16 cellular contexts compared by ENCODE assay signal in the genomic region with DNA sequence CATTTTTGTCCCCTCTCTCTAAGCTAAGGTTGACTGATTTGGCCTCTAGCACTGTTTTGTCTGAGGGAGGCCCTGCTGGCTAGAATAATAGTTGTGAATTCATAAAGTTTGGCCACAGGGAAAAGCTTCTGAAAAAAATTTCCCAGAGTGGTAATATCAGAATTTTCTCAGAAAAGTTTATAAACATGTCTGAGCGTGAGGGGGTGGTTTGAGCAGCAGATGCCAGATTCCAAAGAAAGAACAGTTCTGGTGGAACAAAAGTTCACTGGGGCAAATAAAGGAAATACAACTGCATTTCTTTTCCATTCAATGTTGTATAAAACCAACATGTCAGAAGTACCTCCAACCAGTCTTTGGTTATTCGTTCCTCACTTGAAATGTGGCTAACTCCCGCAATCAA.
"Had no signal": no experiment of that assay in that cellular context is flagged by ENCODE, and none has a peak within 500 bp of the region (broad histone marks: within the 10 kb centered on the region; RNA-seq: fewer than 3 reads in every experiment).

No MANE protein-coding gene starts in this region.

- H3K9me3 Mint-ChIP-seq: activated T-helper 1 cell treated with anti-CD3 and anti-CD28 coated beads, Interleukin-12 subunit alpha, Interleukin-12 subunit beta, Interleukin-2, Interleukin-4 antibody, amounts not matched to agents 30 ng/mL and 10 ng/mL and 1 ng/mL, durations not matched to agents 14 hours and 24 hours and 36 hours; naive thymus-derived CD4-positive, alpha-beta T cell; stimulated activated naive CD8-positive, alpha-beta T cell treated with anti-CD3 and anti-CD28 coated beads, Interleukin-15, amount 100 ng/mL, for 72 hours had no signal

- H3K79me2 ChIP-seq: hepatocyte had no signal

- H3K4me1 Mint-ChIP-seq: activated CD4-positive, alpha-beta T cell treated with anti-CD3 and anti-CD28 coated beads for 36 hours; stimulated activated naive CD8-positive, alpha-beta T cell treated with anti-CD3 and anti-CD28 coated beads, Interleukin-15, amount 100 ng/mL, for 72 hours had no signal

- FAIRE-seq: colon, endothelial cell of umbilical vein had no signal

- H3K4me2 ChIP-seq: hepatocyte, SK-N-SH had no signal

- H3K27me3 Mint-ChIP-seq: naive thymus-derived CD4-positive, alpha-beta T cell; progenitor cell of endocrine pancreas had no signal

- H3K36me3 Mint-ChIP-seq: brain; naive thymus-derived CD4-positive, alpha-beta T cell had no signal

- H3K27ac Mint-ChIP-seq: activated CD4-positive, alpha-beta T cell treated with anti-CD3 and anti-CD28 coated beads for 36 hours; activated CD8-positive, alpha-beta T cell treated with anti-CD3 and anti-CD28 coated beads, Interleukin-2, amount 10 ng/mL, durations not matched to agents 7 days and 5 days; activated T-helper 1 cell treated with anti-CD3 and anti-CD28 coated beads, Interleukin-12 subunit alpha, Interleukin-12 subunit beta, Interleukin-2, Interleukin-4 antibody, amounts not matched to agents 30 ng/mL and 10 ng/mL and 1 ng/mL, durations not matched to agents 14 hours and 24 hours and 36 hours; naive thymus-derived CD4-positive, alpha-beta T cell; progenitor cell of endocrine pancreas; stimulated activated naive CD8-positive, alpha-beta T cell treated with anti-CD3 and anti-CD28 coated beads, Interleukin-15, amount 100 ng/mL, for 72 hours had no signal

- ATAC-seq: activated CD4-positive, alpha-beta T cell treated with anti-CD3 and anti-CD28 coated beads for 36 hours; activated CD8-positive, alpha-beta T cell treated with anti-CD3 and anti-CD28 coated beads, Interleukin-2, amount 10 ng/mL, durations not matched to agents 7 days and 5 days; naive thymus-derived CD4-positive, alpha-beta T cell; stimulated activated naive CD8-positive, alpha-beta T cell treated with anti-CD3 and anti-CD28 coated beads, Interleukin-15, amount 100 ng/mL, for 72 hours had no signal

- H3K9me3 ChIP-seq: SK-N-SH had no signal

- DNase-seq: activated CD4-positive, alpha-beta T cell treated with anti-CD3 and anti-CD28 coated beads for 36 hours; activated CD8-positive, alpha-beta T cell treated with anti-CD3 and anti-CD28 coated beads, Interleukin-2, amount 10 ng/mL, durations not matched to agents 7 days and 5 days; activated naive CD4-positive, alpha-beta T cell; naive thymus-derived CD4-positive, alpha-beta T cell; SK-N-SH; stimulated activated CD4-positive, alpha-beta T cell treated with anti-CD3 and anti-CD28 coated beads, Interleukin-4, amount 100 ng/mL, for 4 hours; stimulated activated naive CD8-positive, alpha-beta T cell treated with anti-CD3 and anti-CD28 coated beads, Interleukin-15, amount 100 ng/mL, for 72 hours; T-helper 1 cell; WERI-Rb-1 had no signal

- H3K4me3 Mint-ChIP-seq: activated CD4-positive, alpha-beta T cell treated with anti-CD3 and anti-CD28 coated beads for 36 hours; activated CD8-positive, alpha-beta T cell treated with anti-CD3 and anti-CD28 coated beads, Interleukin-2, amount 10 ng/mL, durations not matched to agents 7 days and 5 days; activated T-helper 1 cell treated with anti-CD3 and anti-CD28 coated beads, Interleukin-12 subunit alpha, Interleukin-12 subunit beta, Interleukin-2, Interleukin-4 antibody, amounts not matched to agents 30 ng/mL and 10 ng/mL and 1 ng/mL, durations not matched to agents 14 hours and 24 hours and 36 hours; brain; naive thymus-derived CD4-positive, alpha-beta T cell; stimulated activated naive CD8-positive, alpha-beta T cell treated with anti-CD3 and anti-CD28 coated beads, Interleukin-15, amount 100 ng/mL, for 72 hours had no signal

- H3K36me3 ChIP-seq: WERI-Rb-1 had no signal

- H3K4me3 ChIP-seq: hepatocyte, lung had no signal

- H3K27ac ChIP-seq: hepatocyte, WERI-Rb-1 had no signal

- H2AFZ ChIP-seq: hepatocyte had no signal

- H3K9ac ChIP-seq: SK-N-SH had no signal

- H3K27me3 ChIP-seq: hepatocyte had no signal
